10 cellular contexts compared by ENCODE assay signal in genomic region chr3:49025005-49025792, GRCh38.
A peak's percentile ranks its signal among the peaks of the same experiment; 100 is the strongest.
DNase-seq lines count a peak whose midpoint lies in the region; ATAC-seq and TF ChIP-seq lines count a peak whose summit lies in the region.
"Had no signal": no experiment of that assay in that cellular context is flagged by ENCODE, and none has a peak within 500 bp of the region (broad histone marks: within the 10 kb centered on the region; RNA-seq: fewer than 3 reads in every experiment).

No MANE protein-coding gene starts in this region.

- H3K4me3 ChIP-seq in BLaER1, result peak overlapping the region; percentile 47

- TF ChIP-seq POLR2A in GM15510 (IDR thresholded peaks at IDR 0.05; ENCODE audit: borderline replicate concordance, extremely low read depth, insufficient read length) (peak; percentile 33), erythroblast (IDR thresholded peaks at IDR 0.05; ENCODE audit: low read length) (peak; percentile 49)

- H3K27ac ChIP-seq in BLaER1 (peak overlapping the region; percentile 71), RWPE1 (peak overlapping the region; percentile 98)

- DNase-seq in RWPE1 (ENCODE audit: low spot score) (no peak), erythroblast (lab: John Stamatoyannopoulos, UW) (peak; percentile 48 to 82), HuH-7.5 (ENCODE audit: low spot score) (no peak), cerebellar nuclear complex (lab: John Stamatoyannopoulos, UW) (no peak)
- DNase-seq: activated T-cell treated with anti-CD3 and anti-CD28 coated beads for 4 hours, left colon had no signal

- ATAC-seq in GM21423 (IDR thresholded peaks at IDR 0.05; ENCODE audit: unreplicated experiment) (no peak), HG03442 (IDR thresholded peaks at IDR 0.05; ENCODE audit: unreplicated experiment) (no peak)
- ATAC-seq: left colon had no signal

- H3K4me1 ChIP-seq in BLaER1, result peaks cover 61% of the 10 kb centered on the region

- peak overlapping the region; percentile 97 for H3K4me2 ChIP-seq in BLaER1

- peaks cover 56% of the 10 kb centered on the region for H3K36me3 ChIP-seq in BLaER1

- H3K9me3 ChIP-seq in BLaER1, result no peaks in the 10 kb centered on the region

- peak overlapping the region; percentile 56 for H3K9ac ChIP-seq in BLaER1

- TF ChIP-seq CTCF in RWPE1 (conservative IDR thresholded peaks at IDR 0.05; ENCODE audit: low read depth), result no peak

- H3K27me3 ChIP-seq in BLaER1, result no peaks in the 10 kb centered on the region

- CTCF ChIA-PET in RWPE1 (lab: Yijun Ruan, JAX), result no interaction called here

- H4K20me1 ChIP-seq in BLaER1, result peaks cover 55% of the 10 kb centered on the region

- POLR2A ChIA-PET in RWPE1 (lab: Yijun Ruan, JAX; ENCODE audit: low non-redundant PET), result no interaction called here

Comparison
In these comparisons a context has a peak if more than half of its experiments do, and no peak if none do; other contexts are left out.
1. DNase-seq: peak in erythroblast (2 of 2); none in RWPE1 (single experiment), HuH-7.5 (single experiment) and cerebellar nuclear complex (0 of 2).